Comparison of ENCODE assay signal across 8 cellular contexts in the genomic region with DNA sequence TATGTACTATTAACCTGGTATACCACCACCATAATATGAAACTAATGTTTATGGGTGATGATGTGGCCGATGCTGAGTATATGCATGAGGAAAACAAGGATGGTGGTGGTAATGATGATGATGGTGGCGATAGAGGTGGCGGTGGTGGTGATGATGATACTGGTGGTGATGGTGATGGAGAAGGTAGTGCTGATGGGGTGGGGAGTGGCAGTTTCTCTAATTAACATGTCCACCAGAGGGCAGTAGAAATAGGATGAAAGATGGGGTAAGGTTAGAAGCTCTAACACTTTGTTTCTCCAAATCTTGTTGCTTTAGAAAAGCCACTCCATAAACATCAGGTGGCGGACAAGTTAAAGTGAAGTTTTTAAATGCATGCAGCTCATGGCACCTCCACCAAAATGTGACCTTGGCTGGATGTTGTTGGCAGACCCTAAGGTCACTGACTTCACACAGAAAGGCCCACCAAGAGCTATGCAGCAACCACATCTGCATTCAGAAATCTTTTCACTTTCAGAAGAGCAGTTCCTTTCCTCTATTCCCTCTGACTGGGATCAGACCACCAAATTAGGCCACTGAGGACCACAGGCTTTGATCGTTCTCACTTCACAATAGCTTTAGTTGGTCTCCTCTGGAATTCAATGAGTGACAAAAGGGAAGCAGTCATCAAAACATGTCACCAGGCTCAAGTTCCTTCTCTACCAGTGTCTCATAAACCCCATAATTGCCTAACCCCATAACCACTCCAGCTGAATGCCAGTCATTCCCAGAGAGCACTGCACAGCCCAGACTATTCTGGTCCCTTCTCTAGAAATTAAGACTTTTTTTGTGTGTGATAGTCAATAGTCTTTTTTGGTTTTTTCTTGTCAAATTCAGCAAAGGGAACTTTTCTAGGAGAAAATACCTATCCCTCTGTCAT. TPM values are rescaled to one million over a fixed set of nuclear protein-coding genes. Genes with fewer than 3 reads are reported as not detected.
DNase-seq lines count a peak whose midpoint lies in the region; ATAC-seq and TF ChIP-seq lines count a peak whose summit lies in the region.

No MANE protein-coding gene starts in this region.

- H3K4me2 ChIP-seq in parathyroid adenoma (ENCODE audit: low read length): no peak overlapping the region

- no peaks in the 10 kb centered on the region for H3K79me2 ChIP-seq in parathyroid adenoma

- H3K9ac ChIP-seq in parathyroid adenoma: no peak overlapping the region

- no peak overlapping the region for H3K4me3 Mint-ChIP-seq in endothelial cell (ENCODE audit: unreplicated experiment)

- H3K9me3 ChIP-seq in parathyroid adenoma (ENCODE audit: control insufficient read depth, low read length): no peaks in the 10 kb centered on the region

- no peak overlapping the region for H3K27ac Mint-ChIP-seq in endothelial cell (ENCODE audit: unreplicated experiment)

- DNase-seq in Right ventricle myocardium inferior (ENCODE audit: missing footprints) (no peak), cardiac septum (ENCODE audit: low spot score) (no peak), NOMO-1 (lab: John Stamatoyannopoulos, UW; ENCODE audit: unreplicated experiment in 2 of 2) (peak; percentile 48 to 61), endothelial cell (ENCODE audit: low spot score) (no peak), COLO829 (ENCODE audit: low spot score) (no peak)
- DNase-seq in activated CD8-positive, alpha-beta memory T cell treated with anti-CD3 and anti-CD28 coated beads, Interleukin-2, amount 50 U/mL, for 48 hours: no peak

- H3K27ac ChIP-seq in parathyroid adenoma: no peak overlapping the region

- peaks cover 2% of the 10 kb centered on the region for H3K27me3 Mint-ChIP-seq in endothelial cell (ENCODE audit: unreplicated experiment)

- no peak overlapping the region for H2AFZ ChIP-seq in parathyroid adenoma

- no peaks in the 10 kb centered on the region for H3K36me3 ChIP-seq in parathyroid adenoma (ENCODE audit: control insufficient read depth, insufficient read depth, low read length)

- no peaks in the 10 kb centered on the region for H3K27me3 ChIP-seq in parathyroid adenoma (ENCODE audit: control insufficient read depth, insufficient read depth, low read length)

- intact Hi-C loops in Right ventricle myocardium inferior (cut with DNase I): no loop called here
- intact Hi-C loops in cardiac septum (cut with DNase I): no loop called here

- TF ChIP-seq CTCF in endothelial cell (IDR thresholded peaks at IDR 0.05; ENCODE audit: unreplicated experiment) (peak; percentile 75), parathyroid adenoma (IDR thresholded peaks at IDR 0.05) (peak; percentile 39)

- H3K4me3 ChIP-seq in parathyroid adenoma (ENCODE audit: low read depth, low read length): no peak overlapping the region

- ATAC-seq in Right ventricle myocardium inferior (peak; percentile 57), HG02610 (IDR thresholded peaks at IDR 0.05; ENCODE audit: unreplicated experiment) (peak; percentile 54)

- no peaks in the 10 kb centered on the region for H3K4me1 ChIP-seq in parathyroid adenoma

- peaks cover 12% of the 10 kb centered on the region for H3K4me1 Mint-ChIP-seq in endothelial cell (ENCODE audit: unreplicated experiment)

- H3K36me3 Mint-ChIP-seq in endothelial cell (ENCODE audit: low read depth, unreplicated experiment): no peaks in the 10 kb centered on the region

- no peaks in the 10 kb centered on the region for H3K9me3 Mint-ChIP-seq in endothelial cell (ENCODE audit: unreplicated experiment)

RNA-seq across cellular contexts. Expression of a gene that starts 7.5 kb away (rescaled TPM):
- total RNA-seq in Right ventricle myocardium inferior (37.5 TPM), cardiac septum (16.9 TPM), endothelial cell (ENCODE audit: unreplicated experiment) (9.6 TPM)

Comparison
In these comparisons a context has a peak if more than half of its experiments do, and no peak if none do; other contexts are left out.
1. DNase-seq: peak in NOMO-1 (2 of 2); none in Right ventricle myocardium inferior (single experiment), cardiac septum (single experiment), endothelial cell (single experiment), COLO829 (single experiment) and activated CD8-positive, alpha-beta memory T cell treated with anti-CD3 and anti-CD28 coated beads, Interleukin-2, amount 50 U/mL, for 48 hours (single experiment).